In genomic region chr3:12449889-12450682, GRCh38 we compare ENCODE assay signal across 1 cellular context.
TF ChIP-seq lines count a peak whose summit lies in the region.

No MANE protein-coding gene starts in this region.

TF ChIP-seq in A549, 52 proteins besides CTCF, POLR2A, EP300 and RAD21:
- TF ChIP-seq USF2 (IDR thresholded peaks at IDR 0.05): peak; percentile 67
- TF ChIP-seq BCL3 (IDR thresholded peaks at IDR 0.05): no peak
- no peak for TF ChIP-seq RARB (CRISPR knock-in tag; IDR thresholded peaks at IDR 0.05)
- no peak for TF ChIP-seq CHD2 (IDR thresholded peaks at IDR 0.05; ENCODE audit: low read length, partially characterized antibody)
- no peak for TF ChIP-seq FOSB (CRISPR knock-in tag; IDR thresholded peaks at IDR 0.05)
- no peak for TF ChIP-seq ATOH8 (CRISPR knock-in tag; IDR thresholded peaks at IDR 0.05; ENCODE audit: low read depth)
- no peak for TF ChIP-seq RFX5 (IDR thresholded peaks at IDR 0.05)
